21 cellular contexts compared by ENCODE assay signal in genomic region chr17:56751145-56751743, GRCh38.
DNase-seq lines count a peak whose midpoint lies in the region; ATAC-seq, FAIRE-seq and TF ChIP-seq lines count a peak whose summit lies in the region.
"Had no signal": no experiment of that assay in that cellular context is flagged by ENCODE, and none has a peak within 500 bp of the region (broad histone marks: within the 10 kb centered on the region; RNA-seq: fewer than 3 reads in every experiment).

No MANE protein-coding gene starts in this region.

- no peak overlapping the region for H3K4me3 Mint-ChIP-seq in activated T-helper 17 cell treated with anti-CD3 and anti-CD28 coated beads, Interleukin-2, amount 50 U/mL, for 72 hours
- no peak overlapping the region for H3K4me3 Mint-ChIP-seq in activated CD8-positive, alpha-beta T cell treated with anti-CD3 and anti-CD28 coated beads for 36 hours
- H3K4me3 Mint-ChIP-seq: activated naive CD8-positive, alpha-beta T cell; stimulated activated naive CD8-positive, alpha-beta T cell treated with anti-CD3 and anti-CD28 coated beads, Interleukin-15, Interleukin-2, amounts not matched to agents 100 ng/mL and 50 ng/mL, for 24 hours had no signal

- H3K36me3 Mint-ChIP-seq in activated T-helper 17 cell treated with anti-CD3 and anti-CD28 coated beads, Interleukin-2, amount 50 U/mL, for 72 hours (ENCODE audit: low read depth) = no peaks in the 10 kb centered on the region
- no peaks in the 10 kb centered on the region for H3K36me3 Mint-ChIP-seq in activated CD8-positive, alpha-beta T cell treated with anti-CD3 and anti-CD28 coated beads for 36 hours (ENCODE audit: low read depth)
- H3K36me3 Mint-ChIP-seq: activated naive CD8-positive, alpha-beta T cell had no signal

- TF ChIP-seq CTCF in BJ (IDR thresholded peaks at IDR 0.05; ENCODE audit: insufficient read depth, low read depth, low read length) (peak; percentile 23; the same call in 1 of the 2 replicates), HFF-Myc (IDR thresholded peaks at IDR 0.05; ENCODE audit: low read depth, low read length, missing control alignments) (peak; percentile 41), foreskin keratinocyte (conservative IDR thresholded peaks at IDR 0.05) (peak; percentile 2)
- TF ChIP-seq CTCF in activated CD8-positive, alpha-beta T cell treated with anti-CD3 and anti-CD28 coated beads for 36 hours (IDR thresholded peaks at IDR 0.05) = no peak

- H3K27ac Mint-ChIP-seq in activated T-helper 17 cell treated with anti-CD3 and anti-CD28 coated beads, Interleukin-2, amount 50 U/mL, for 72 hours = peak overlapping the region; percentile 11
- no peak overlapping the region for H3K27ac Mint-ChIP-seq in activated CD8-positive, alpha-beta T cell treated with anti-CD3 and anti-CD28 coated beads for 36 hours
- H3K27ac Mint-ChIP-seq: activated naive CD8-positive, alpha-beta T cell; stimulated activated naive CD8-positive, alpha-beta T cell treated with anti-CD3 and anti-CD28 coated beads, Interleukin-15, Interleukin-2, amounts not matched to agents 100 ng/mL and 50 ng/mL, for 24 hours had no signal

- peaks cover 4% of the 10 kb centered on the region for H3K4me1 Mint-ChIP-seq in activated T-helper 17 cell treated with anti-CD3 and anti-CD28 coated beads, Interleukin-2, amount 50 U/mL, for 72 hours
- H3K4me1 Mint-ChIP-seq in activated CD8-positive, alpha-beta T cell treated with anti-CD3 and anti-CD28 coated beads for 36 hours (ENCODE audit: low read depth) = peaks cover 14% of the 10 kb centered on the region

- FAIRE-seq in RCC 7860 (lab: Jason Lieb, UNC) = no peak
- FAIRE-seq: GM12891 had no signal

- CTCF ChIA-PET in BJ (lab: Yijun Ruan, JAX) = interaction anchor here (2.1 kb wide), 1 partner anchor 29 kb away, joined by 8 read pairs; no protein-coding TSS in a partner anchor
- CTCF ChIA-PET in activated CD8-positive, alpha-beta T cell treated with anti-CD3 and anti-CD28 coated beads for 36 hours (lab: Charles Lee) = interaction anchor here (0.9 to 1.8 kb wide), 3 partner anchors 12 to 35 kb away, joined by 3 to 7 read pairs (median 5); no protein-coding TSS in a partner anchor

- H3K9me3 Mint-ChIP-seq in activated T-helper 17 cell treated with anti-CD3 and anti-CD28 coated beads, Interleukin-2, amount 50 U/mL, for 72 hours = no peaks in the 10 kb centered on the region
- H3K9me3 Mint-ChIP-seq in activated CD8-positive, alpha-beta T cell treated with anti-CD3 and anti-CD28 coated beads for 36 hours = no peaks in the 10 kb centered on the region
- H3K9me3 Mint-ChIP-seq: stimulated activated naive CD8-positive, alpha-beta T cell treated with anti-CD3 and anti-CD28 coated beads, Interleukin-15, Interleukin-2, amounts not matched to agents 100 ng/mL and 50 ng/mL, for 24 hours had no signal

- POLR2A ChIA-PET in BJ (lab: Charles Lee) = no interaction called here
- POLR2A ChIA-PET in activated CD8-positive, alpha-beta T cell treated with anti-CD3 and anti-CD28 coated beads for 36 hours (lab: Charles Lee) = no interaction called here

- intact Hi-C loops in activated CD8-positive, alpha-beta T cell treated with anti-CD3 and anti-CD28 coated beads for 36 hours (cut with micrococcal nuclease) = no loop called here

- H3K27me3 Mint-ChIP-seq in activated T-helper 17 cell treated with anti-CD3 and anti-CD28 coated beads, Interleukin-2, amount 50 U/mL, for 72 hours = peaks cover 12% of the 10 kb centered on the region
- no peaks in the 10 kb centered on the region for H3K27me3 Mint-ChIP-seq in activated CD8-positive, alpha-beta T cell treated with anti-CD3 and anti-CD28 coated beads for 36 hours
- H3K27me3 Mint-ChIP-seq: activated naive CD8-positive, alpha-beta T cell; stimulated activated naive CD8-positive, alpha-beta T cell treated with anti-CD3 and anti-CD28 coated beads, Interleukin-15, Interleukin-2, amounts not matched to agents 100 ng/mL and 50 ng/mL, for 24 hours had no signal

- H3K4me1 ChIP-seq in foreskin keratinocyte = no peaks in the 10 kb centered on the region
- H3K4me1 ChIP-seq: body of pancreas had no signal

- H3K27ac ChIP-seq in foreskin keratinocyte = no peak overlapping the region
- H3K27ac ChIP-seq: body of pancreas, SJCRH30 had no signal

- H3K36me3 ChIP-seq in BJ (ENCODE audit: control insufficient read depth, insufficient read depth, low read length) = no peaks in the 10 kb centered on the region
- H3K36me3 ChIP-seq: SJCRH30 had no signal

- no peak for ATAC-seq in activated T-helper 17 cell treated with anti-CD3 and anti-CD28 coated beads, Interleukin-2, amount 50 U/mL, for 72 hours (replicated peaks)
- ATAC-seq in foreskin keratinocyte = no peak
- ATAC-seq in activated CD8-positive, alpha-beta T cell treated with anti-CD3 and anti-CD28 coated beads for 36 hours = no peak
- ATAC-seq: body of pancreas had no signal

- no peak overlapping the region for H3K4me3 ChIP-seq in BJ (ENCODE audit: low read depth, low read length)
- H3K4me3 ChIP-seq in HFF-Myc (replicated peaks; ENCODE audit: low read depth, low read length) = no peak overlapping the region
- H3K4me3 ChIP-seq: body of pancreas, SJCRH30 had no signal

- H3K27me3 ChIP-seq in BJ (ENCODE audit: control insufficient read depth, insufficient read depth, low read length) (no peaks in the 10 kb centered on the region), foreskin keratinocyte (no peaks in the 10 kb centered on the region)
- H3K27me3 ChIP-seq: body of pancreas, SJCRH30 had no signal

- no peak for DNase-seq in BJ (ENCODE audit: low read depth)
- DNase-seq in HFF-Myc (ENCODE audit: extremely low read depth, low read depth) = no peak
- DNase-seq in foreskin keratinocyte = no peak
- DNase-seq in activated CD8-positive, alpha-beta T cell treated with anti-CD3 and anti-CD28 coated beads for 36 hours = no peak
- no peak for DNase-seq in DMS79 (lab: John Stamatoyannopoulos, UW)
- DNase-seq in T-helper 2 cell = no peak
- no peak for DNase-seq in RCC 7860 (ENCODE audit: low spot score)
- DNase-seq: activated CD4-positive, alpha-beta T cell treated with anti-CD3 and anti-CD28 coated beads for 48 hours; activated T-cell treated with anti-CD3 and anti-CD28 coated beads, Interleukin-2, amount 50 U/mL, for 1 hour; body of pancreas; COR-L47; islet precursor cell; NCI-H2107; NCI-H526 treated with DMSO at 0.1 percent for 48 hours; retina; SJCRH30; T-helper 9 cell had no signal
